ENCODE assay signal across 9 cellular contexts in the genomic region with DNA sequence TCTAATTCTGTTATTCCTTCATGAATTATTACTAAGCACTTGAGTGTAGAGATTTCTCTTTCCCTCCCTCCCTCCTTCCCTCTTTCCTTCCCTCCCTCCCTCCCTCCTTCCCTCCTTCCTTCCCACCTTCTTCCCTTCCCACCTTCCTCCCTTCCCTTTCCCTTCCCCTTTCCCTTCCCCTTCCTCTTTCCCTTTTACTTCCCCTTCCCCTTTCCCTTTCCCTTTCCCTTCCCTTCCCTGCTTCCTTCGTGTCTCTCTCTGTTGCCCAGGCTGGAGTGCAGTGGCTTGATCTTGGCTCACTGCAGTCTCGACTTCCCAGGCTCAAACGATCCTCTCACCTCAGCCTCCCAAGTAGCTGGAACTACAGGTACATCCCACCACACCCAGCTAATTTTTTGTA. TPM values are rescaled to one million over a fixed set of nuclear protein-coding genes. Genes with fewer than 3 reads are reported as not detected.
"Had no signal": no experiment of that assay in that cellular context is flagged by ENCODE, and none has a peak within 500 bp of the region (broad histone marks: within the 10 kb centered on the region; RNA-seq: fewer than 3 reads in every experiment).

No MANE protein-coding gene starts in this region.

- ATAC-seq: GM12878 had no signal

- H3K4me3 ChIP-seq: GM12878 had no signal

- FAIRE-seq: G401.6, GM12878, GM12891, GM12892, GM18507, GM19239 had no signal

- DNase-seq: GDM1, GF-D8 had no signal

RNA-seq across cellular contexts. Expression of gene RAB40AL, which starts 49.4 kb away (rescaled TPM):
- total RNA-seq: G401 had no signal
